In genomic region chr19:6259312-6259861, GRCh38 we compare ENCODE assay signal across 20 cellular contexts. TPM values are rescaled to one million over a fixed set of nuclear protein-coding genes. Genes with fewer than 3 reads are reported as not detected.
DNase-seq lines count a peak whose midpoint lies in the region; ATAC-seq, FAIRE-seq and TF ChIP-seq lines count a peak whose summit lies in the region.
"Had no signal": no experiment of that assay in that cellular context is flagged by ENCODE, and none has a peak within 500 bp of the region (broad histone marks: within the 10 kb centered on the region; RNA-seq: fewer than 3 reads in every experiment).

No MANE protein-coding gene starts in this region.

- peak overlapping the region; percentile 40 for H3K27ac ChIP-seq in RWPE1
- peak overlapping the region; percentile 35 for H3K27ac ChIP-seq in muscle layer of colon (ENCODE audit: low read depth, low read length)
- peak overlapping the region in 3 of 5 donors; percentile 14 to 45 (median 23) for H3K27ac ChIP-seq in stomach
- H3K27ac ChIP-seq: epithelial cell of prostate, upper lobe of right lung had no signal

- H3K36me3 ChIP-seq in muscle layer of colon (ENCODE audit: insufficient read depth, low read length), result peaks cover 15% of the 10 kb centered on the region
- peaks cover 12 to 74% (median 58%) of the 10 kb centered on the region in 4 donors for H3K36me3 ChIP-seq in stomach

- POLR2A ChIA-PET in RWPE1 (lab: Yijun Ruan, JAX; ENCODE audit: low non-redundant PET), result no interaction called here

- DNase-seq in RWPE1 (ENCODE audit: low spot score), result no peak
- DNase-seq in stomach, result no peak
- no peak for DNase-seq in MV-4-11 (lab: John Stamatoyannopoulos, UW)
- DNase-seq in NCI-H1436 (lab: John Stamatoyannopoulos, UW), result no peak
- DNase-seq: activated CD8-positive, alpha-beta memory T cell treated with anti-CD3 and anti-CD28 coated beads, Interleukin-2, amount 50 U/mL, for 48 hours; activated effector memory CD4-positive, alpha-beta T cell treated with Interleukin-2 at 50 U/mL for 16 hours; glutamatergic neuron; midbrain; NCI-H1417 treated with DMSO at 0.1 percent for 48 hours; NCI-H2171 treated with DMSO at 0.1 percent for 48 hours; NCI-H526 treated with DMSO at 0.1 percent for 48 hours; nephron progenitor cell; stimulated activated CD4-positive, alpha-beta T cell treated with anti-CD3 and anti-CD28 coated beads, Interleukin-4, amount 100 ng/mL, for 24 hours; upper lobe of right lung had no signal

- H3K27me3 ChIP-seq in muscle layer of colon (ENCODE audit: control insufficient read depth in 1 of 2, insufficient read depth in 2 of 2, low read length in 2 of 2) (no peaks in the 10 kb centered on the region), stomach (no peaks in the 10 kb centered on the region)
- H3K27me3 ChIP-seq: dorsolateral prefrontal cortex, upper lobe of right lung had no signal

- WGBS in stomach, 5 donors, result 44 to 59% (median 50%) methylated on average over 10 to 12 of the region's 12 CpGs

- H3K4me1 ChIP-seq in muscle layer of colon (ENCODE audit: insufficient read depth, low read length) (peaks cover 14% of the 10 kb centered on the region), stomach (peaks cover 15 to 62% (median 35%) of the 10 kb centered on the region in 4 donors)

- H3K4me3 ChIP-seq in muscle layer of colon (ENCODE audit: low read depth in 1 of 2, low read length in 2 of 2) (no peak overlapping the region), stomach (no peak overlapping the region)
- H3K4me3 ChIP-seq: dorsolateral prefrontal cortex, upper lobe of right lung had no signal

- ATAC-seq in HG03520 (IDR thresholded peaks at IDR 0.05; ENCODE audit: unreplicated experiment), result no peak

- no peak overlapping the region for H3K9ac ChIP-seq in muscle layer of colon (ENCODE audit: low read length)

- H3K9me3 ChIP-seq in muscle layer of colon (ENCODE audit: low read length) (no peaks in the 10 kb centered on the region), stomach (no peaks in the 10 kb centered on the region)
- H3K9me3 ChIP-seq: upper lobe of right lung had no signal

- TF ChIP-seq EP300 in stomach (IDR thresholded peaks at IDR 0.05), result no peak

- CTCF ChIA-PET in RWPE1 (lab: Yijun Ruan, JAX), result no interaction called here

- TF ChIP-seq CTCF in RWPE1 (conservative IDR thresholded peaks at IDR 0.05; ENCODE audit: low read depth), result no peak
- no peak for TF ChIP-seq CTCF in stomach (IDR thresholded peaks at IDR 0.05)

- intact Hi-C loops in stomach (cut with DNase I; ENCODE audit: low total_unique reads), result no loop called here

- TF ChIP-seq POLR2A in stomach (IDR thresholded peaks at IDR 0.05), result no peak

- FAIRE-seq in endometrium (lab: Jason Lieb, UNC), result peak; percentile 23
- FAIRE-seq: GM18507 had no signal

RNA-seq across cellular contexts. Expression of gene MLLT1, which starts 20.4 kb away (rescaled TPM):
- total RNA-seq in stomach, result 10 to 100 TPM in 3 of 5 donors, 1 to 10 TPM in 2; 3.1 to 30.4 (median 16.7) TPM
- 10 to 100 TPM; 21.2 to 33.8 (median 27.4) TPM for polyA plus RNA-seq in stomach
